In genomic region chr1:104991702-104992101, GRCh38 we compare ENCODE assay signal across 19 cellular contexts.
DNase-seq lines count a peak whose midpoint lies in the region; ATAC-seq, FAIRE-seq and TF ChIP-seq lines count a peak whose summit lies in the region.
"Had no signal": no experiment of that assay in that cellular context is flagged by ENCODE, and none has a peak within 500 bp of the region (broad histone marks: within the 10 kb centered on the region; RNA-seq: fewer than 3 reads in every experiment).

No MANE protein-coding gene starts in this region.

- CTCF ChIA-PET in HEK293T (lab: Yijun Ruan, JAX), result interaction anchor here (0.6 kb wide), 1 partner anchor 152 kb away, joined by 4 read pairs; no protein-coding TSS in a partner anchor

- peak overlapping the region; percentile 55 for H3K4me3 Mint-ChIP-seq in glutamatergic neuron (ENCODE audit: unreplicated experiment)
- H3K4me3 Mint-ChIP-seq: activated CD4-positive, alpha-beta memory T cell treated with anti-CD3 and anti-CD28 coated beads for 36 hours; activated naive CD8-positive, alpha-beta T cell treated with anti-CD3 and anti-CD28 coated beads for 36 hours; naive thymus-derived CD4-positive, alpha-beta T cell had no signal

- peak overlapping the region; percentile 98 for H3K27ac Mint-ChIP-seq in glutamatergic neuron (ENCODE audit: unreplicated experiment)
- H3K27ac Mint-ChIP-seq: activated CD4-positive, alpha-beta memory T cell treated with anti-CD3 and anti-CD28 coated beads for 36 hours; activated naive CD8-positive, alpha-beta T cell treated with anti-CD3 and anti-CD28 coated beads for 36 hours; naive thymus-derived CD4-positive, alpha-beta T cell had no signal

- peaks cover 2% of the 10 kb centered on the region for H3K27me3 Mint-ChIP-seq in glutamatergic neuron (ENCODE audit: unreplicated experiment)
- H3K27me3 Mint-ChIP-seq: activated CD4-positive, alpha-beta memory T cell treated with anti-CD3 and anti-CD28 coated beads for 36 hours; activated naive CD8-positive, alpha-beta T cell treated with anti-CD3 and anti-CD28 coated beads for 36 hours; brain; naive thymus-derived CD4-positive, alpha-beta T cell had no signal

- no peak for FAIRE-seq in frontal cortex (lab: Jason Lieb, UNC)
- FAIRE-seq: islet of Langerhans had no signal

- H3K36me3 Mint-ChIP-seq in glutamatergic neuron (ENCODE audit: unreplicated experiment), result no peaks in the 10 kb centered on the region
- H3K36me3 Mint-ChIP-seq: activated CD4-positive, alpha-beta memory T cell treated with anti-CD3 and anti-CD28 coated beads for 36 hours; activated naive CD8-positive, alpha-beta T cell treated with anti-CD3 and anti-CD28 coated beads for 36 hours; brain; naive thymus-derived CD4-positive, alpha-beta T cell had no signal

- TF ChIP-seq CTCF in glutamatergic neuron (IDR thresholded peaks at IDR 0.05; ENCODE audit: partially characterized antibody, unreplicated experiment), result no peak

- ATAC-seq in GM19463 (IDR thresholded peaks at IDR 0.05; ENCODE audit: unreplicated experiment), result no peak
- ATAC-seq: esophagus mucosa; naive thymus-derived CD4-positive, alpha-beta T cell had no signal

- DNase-seq in HEK293T (ENCODE audit: extremely low spot score) (peak; percentile 15), NCI-H187 (lab: John Stamatoyannopoulos, UW) (peak; percentile 2 to 3), NCI-H69 (lab: John Stamatoyannopoulos, UW) (peak; percentile 83), glutamatergic neuron (no peak), epidermal melanocyte (ENCODE audit: insufficient read length, low spot score) (no peak), frontal cortex (ENCODE audit: low spot score in 2 of 2) (no peak)
- DNase-seq: activated CD4-positive, alpha-beta memory T cell treated with anti-CD3 and anti-CD28 coated beads for 36 hours; activated naive CD8-positive, alpha-beta T cell treated with anti-CD3 and anti-CD28 coated beads for 36 hours; activated T-cell treated with anti-CD3 and anti-CD28 coated beads, Interleukin-2, amount 50 U/mL, for 48 hours; KBM-7; naive thymus-derived CD4-positive, alpha-beta T cell; Peyer's patch; stimulated activated CD4-positive, alpha-beta T cell treated with anti-CD3 and anti-CD28 coated beads, Interleukin-4, amount 100 ng/mL, for 24 hours; SW 1271; testis had no signal

- POLR2A ChIA-PET in HEK293T (lab: Yijun Ruan, JAX), result no interaction called here

- H3K4me1 Mint-ChIP-seq in glutamatergic neuron (ENCODE audit: low read depth, unreplicated experiment), result peaks cover 39% of the 10 kb centered on the region
- H3K4me1 Mint-ChIP-seq: activated naive CD8-positive, alpha-beta T cell treated with anti-CD3 and anti-CD28 coated beads for 36 hours; naive thymus-derived CD4-positive, alpha-beta T cell had no signal

- peaks cover 3% of the 10 kb centered on the region for H3K9me3 Mint-ChIP-seq in glutamatergic neuron (ENCODE audit: unreplicated experiment)
- H3K9me3 Mint-ChIP-seq: brain had no signal

TF ChIP-seq in HEK293T, 16 proteins besides CTCF, POLR2A, EP300 and RAD21:
- no peak for TF ChIP-seq HDGF (IDR thresholded peaks at IDR 0.05; ENCODE audit: borderline replicate concordance)
- peak; percentile 77 for TF ChIP-seq PKNOX1 (IDR thresholded peaks at IDR 0.05)
- TF ChIP-seq LEF1 (IDR thresholded peaks at IDR 0.05; ENCODE audit: borderline replicate concordance), result no peak
- no peak for TF ChIP-seq TARDBP (IDR thresholded peaks at IDR 0.05)
- TF ChIP-seq FOXM1 (IDR thresholded peaks at IDR 0.05; ENCODE audit: borderline replicate concordance), result no peak; the same call in 1 of the 2 replicates
- 0 out of 2 replicates have a peak, but pooled peaks have one; percentile 8 for TF ChIP-seq L3MBTL2 (conservative IDR thresholded peaks at IDR 0.05)
- no peak for TF ChIP-seq NFRKB (IDR thresholded peaks at IDR 0.05)
- TF ChIP-seq SUZ12 (IDR thresholded peaks at IDR 0.05), result no peak
- no peak for TF ChIP-seq FOXK2 (IDR thresholded peaks at IDR 0.05)
- peak; percentile 89 for TF ChIP-seq ARNT (IDR thresholded peaks at IDR 0.05)
- TF ChIP-seq ZNF384 (IDR thresholded peaks at IDR 0.05), result peak; percentile 57; the same call in 1 of the 2 replicates
- no peak for TF ChIP-seq ELF4 (IDR thresholded peaks at IDR 0.05)
- TF ChIP-seq CTBP1 (IDR thresholded peaks at IDR 0.05; ENCODE audit: borderline replicate concordance), result peak; percentile 92

Comparison
In these comparisons a context has a peak if more than half of its experiments do, and no peak if none do; other contexts are left out.
1. DNase-seq: peak in HEK293T (single experiment), NCI-H187 (2 of 2) and NCI-H69 (single experiment); none in glutamatergic neuron (single experiment), epidermal melanocyte (single experiment) and frontal cortex (0 of 2).